In genomic region chr9:73152445-73152844, GRCh38 we compare ENCODE assay signal across 9 cellular contexts. TPM values are rescaled to one million over a fixed set of nuclear protein-coding genes. Genes with fewer than 3 reads are reported as not detected.
DNase-seq lines count a peak whose midpoint lies in the region; ATAC-seq and TF ChIP-seq lines count a peak whose summit lies in the region.
"Had no signal": no experiment of that assay in that cellular context is flagged by ENCODE, and none has a peak within 500 bp of the region (broad histone marks: within the 10 kb centered on the region; RNA-seq: fewer than 3 reads in every experiment).

No MANE protein-coding gene starts in this region.

- H2AK5ac ChIP-seq in mesendoderm (ENCODE audit: low read length) = no peak overlapping the region

- peak; percentile 71; the same call in 1 of the 2 replicates for TF ChIP-seq EP300 in Ishikawa (IDR thresholded peaks at IDR 0.05; ENCODE audit: borderline replicate concordance)

- H3K9me3 ChIP-seq in mammary epithelial cell (replicated peaks; ENCODE audit: insufficient read depth, low read length) = no peaks in the 10 kb centered on the region

- no peak overlapping the region for H4K8ac ChIP-seq in mesendoderm (ENCODE audit: low read depth, low read length)

- WGBS in mammary epithelial cell (ENCODE audit: low coverage, missing lambda C conversion rate) = 0% methylated on average over 1 of the region's 1 CpG
- no CpG with 5 or more reads among the region's 1 CpG for WGBS in mesendoderm (ENCODE audit: extremely low coverage, insufficient coverage, low lambda C conversion rate)

- no peak overlapping the region for H3K18ac ChIP-seq in mesendoderm (ENCODE audit: low read length)

- no peak overlapping the region for H2BK120ac ChIP-seq in mesendoderm (ENCODE audit: low read depth, low read length)

- H3K9ac ChIP-seq in mammary epithelial cell (ENCODE audit: insufficient read depth, low read length) = peak overlapping the region; percentile 100
- H3K9ac ChIP-seq in mesendoderm (ENCODE audit: low read length) = no peak overlapping the region

- H3K27ac ChIP-seq in mammary epithelial cell (ENCODE audit: insufficient read depth, low read depth, low read length) (peak overlapping the region; percentile 99), mesendoderm (ENCODE audit: low read depth, low read length) (no peak overlapping the region)

- H3K79me1 ChIP-seq in mesendoderm (ENCODE audit: low read length) = no peaks in the 10 kb centered on the region

- H3K36me3 ChIP-seq in mammary epithelial cell (ENCODE audit: insufficient read depth, low read length) (peaks cover 4% of the 10 kb centered on the region), mesendoderm (ENCODE audit: control insufficient read depth, insufficient read depth, low read length) (no peaks in the 10 kb centered on the region)

- CTCF ChIA-PET in mammary epithelial cell (lab: Charles Lee; ENCODE audit: low non-redundant PET) = no interaction called here

- TF ChIP-seq RAD21 in Ishikawa (IDR thresholded peaks at IDR 0.05; ENCODE audit: low read depth) = no peak

- H3K4me2 ChIP-seq in mammary epithelial cell (ENCODE audit: insufficient read depth, low read depth, low read length) (peak overlapping the region; percentile 80), mesendoderm (ENCODE audit: low read length) (no peak overlapping the region)

- intact Hi-C loops in mammary epithelial cell (cut with micrococcal nuclease) = no loop called here

- H4K5ac ChIP-seq in mesendoderm (ENCODE audit: low read length) = no peak overlapping the region

- ATAC-seq in HG03439 (IDR thresholded peaks at IDR 0.05; ENCODE audit: unreplicated experiment) = no peak

- H3K79me2 ChIP-seq in mammary epithelial cell (ENCODE audit: insufficient read depth, low read length) (peaks cover 53% of the 10 kb centered on the region), mesendoderm (ENCODE audit: control insufficient read depth, insufficient read depth, low read length) (no peaks in the 10 kb centered on the region)

- H3K4me3 ChIP-seq in mammary epithelial cell (replicated peaks in 1 of 3; ENCODE audit: insufficient read depth in 1 of 3, low read depth in 2 of 3, low read length in 3 of 3) (peak overlapping the region; percentile 62 to 99 (median 97)), mesendoderm (ENCODE audit: low read length) (no peak overlapping the region)

- H3K4me1 ChIP-seq in mammary epithelial cell (ENCODE audit: insufficient read depth, low read length) (peaks cover 39% of the 10 kb centered on the region), mesendoderm (ENCODE audit: control insufficient read depth, low read depth, low read length) (no peaks in the 10 kb centered on the region)

- H2AFZ ChIP-seq in mammary epithelial cell (ENCODE audit: low read depth, low read length) = no peak overlapping the region

- TSS peak; percentile 50 for BruUV-seq in mammary epithelial cell (replicated peaks; lab: Mats Ljungman, UMichigan)

- H4K20me1 ChIP-seq in mammary epithelial cell (ENCODE audit: insufficient read depth, low read length) = peaks cover 7% of the 10 kb centered on the region

- in situ Hi-C loops in mammary epithelial cell (cut with MboI; ENCODE audit: low sequenced_read_pairs in 2 of 2) = no loop called here

- H2BK5ac ChIP-seq in mesendoderm (ENCODE audit: low read length) = no peak overlapping the region

- DNase-seq in A172 (ENCODE audit: low spot score) (peak; percentile 67), mammary epithelial cell (no peak), mesendoderm (peak; percentile 77), NCI-H446 (lab: John Stamatoyannopoulos, UW) (no peak), NCI-H187 (lab: John Stamatoyannopoulos, UW) (no peak)
- no peak for DNase-seq in activated CD8-positive, alpha-beta memory T cell treated with anti-CD3 and anti-CD28 coated beads, Interleukin-2, amount 50 U/mL, for 48 hours
- DNase-seq: NCI-H2171 treated with DMSO at 0.1 percent for 48 hours had no signal

- no peak overlapping the region for H3K56ac ChIP-seq in mesendoderm (ENCODE audit: low read length)

- no peak overlapping the region for H2BK15ac ChIP-seq in mesendoderm (replicated peaks; ENCODE audit: low read depth)

- H3K4ac ChIP-seq in mesendoderm (ENCODE audit: low read depth, low read length) = no peak overlapping the region

- no peaks in the 10 kb centered on the region for H3K27me3 ChIP-seq in mammary epithelial cell (ENCODE audit: insufficient read depth, low read length)
- no peaks in the 10 kb centered on the region for H3K27me3 ChIP-seq in mesendoderm (ENCODE audit: insufficient read depth, low read length, poor library complexity)

- dilution Hi-C loops in mammary epithelial cell (cut with HindIII; ENCODE audit: low sequenced_read_pairs) = no loop called here

- no peak overlapping the region for H3K23ac ChIP-seq in mesendoderm (ENCODE audit: low read length)

- no peak for TF ChIP-seq CTCF in mammary epithelial cell (conservative IDR thresholded peaks at IDR 0.05 in 1 of 2, IDR thresholded peaks at IDR 0.05 in 1 of 2; ENCODE audit: extremely low read depth in 1 of 2, insufficient read depth in 1 of 2, low read depth in 1 of 2, low read length in 2 of 2)

TF ChIP-seq in Ishikawa, 13 proteins besides CTCF, POLR2A, EP300 and RAD21:
- TF ChIP-seq ZBTB7A (IDR thresholded peaks at IDR 0.05; ENCODE audit: low read depth) (no peak), CEBPB (IDR thresholded peaks at IDR 0.05) (no peak), MAX (IDR thresholded peaks at IDR 0.05) (no peak), TAF1 (IDR thresholded peaks at IDR 0.05; ENCODE audit: low read depth) (no peak), YY1 (IDR thresholded peaks at IDR 0.05; ENCODE audit: low read depth) (no peak), CREB1 (IDR thresholded peaks at IDR 0.05; ENCODE audit: low read depth) (no peak), TCF12 (IDR thresholded peaks at IDR 0.05; ENCODE audit: low read depth) (no peak), FOXM1 (IDR thresholded peaks at IDR 0.05; ENCODE audit: borderline replicate concordance, low read depth) (0 out of 2 replicates have a peak, but pooled peaks have one; percentile 50), USF1 (IDR thresholded peaks at IDR 0.05) (no peak), NFIC (IDR thresholded peaks at IDR 0.05) (peak; percentile 36; the same call in 1 of the 2 replicates), TEAD4 (IDR thresholded peaks at IDR 0.05) (peak; percentile 75), EGR1 (IDR thresholded peaks at IDR 0.05) (no peak)
- TF ChIP-seq, protein P1, sequence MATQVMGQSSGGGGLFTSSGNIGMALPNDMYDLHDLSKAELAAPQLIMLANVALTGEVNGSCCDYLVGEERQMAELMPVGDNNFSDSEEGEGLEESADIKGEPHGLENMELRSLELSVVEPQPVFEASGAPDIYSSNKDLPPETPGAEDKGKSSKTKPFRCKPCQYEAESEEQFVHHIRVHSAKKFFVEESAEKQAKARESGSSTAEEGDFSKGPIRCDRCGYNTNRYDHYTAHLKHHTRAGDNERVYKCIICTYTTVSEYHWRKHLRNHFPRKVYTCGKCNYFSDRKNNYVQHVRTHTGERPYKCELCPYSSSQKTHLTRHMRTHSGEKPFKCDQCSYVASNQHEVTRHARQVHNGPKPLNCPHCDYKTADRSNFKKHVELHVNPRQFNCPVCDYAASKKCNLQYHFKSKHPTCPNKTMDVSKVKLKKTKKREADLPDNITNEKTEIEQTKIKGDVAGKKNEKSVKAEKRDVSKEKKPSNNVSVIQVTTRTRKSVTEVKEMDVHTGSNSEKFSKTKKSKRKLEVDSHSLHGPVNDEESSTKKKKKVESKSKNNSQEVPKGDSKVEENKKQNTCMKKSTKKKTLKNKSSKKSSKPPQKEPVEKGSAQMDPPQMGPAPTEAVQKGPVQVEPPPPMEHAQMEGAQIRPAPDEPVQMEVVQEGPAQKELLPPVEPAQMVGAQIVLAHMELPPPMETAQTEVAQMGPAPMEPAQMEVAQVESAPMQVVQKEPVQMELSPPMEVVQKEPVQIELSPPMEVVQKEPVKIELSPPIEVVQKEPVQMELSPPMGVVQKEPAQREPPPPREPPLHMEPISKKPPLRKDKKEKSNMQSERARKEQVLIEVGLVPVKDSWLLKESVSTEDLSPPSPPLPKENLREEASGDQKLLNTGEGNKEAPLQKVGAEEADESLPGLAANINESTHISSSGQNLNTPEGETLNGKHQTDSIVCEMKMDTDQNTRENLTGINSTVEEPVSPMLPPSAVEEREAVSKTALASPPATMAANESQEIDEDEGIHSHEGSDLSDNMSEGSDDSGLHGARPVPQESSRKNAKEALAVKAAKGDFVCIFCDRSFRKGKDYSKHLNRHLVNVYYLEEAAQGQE (IDR thresholded peaks at IDR 0.05; ENCODE audit: low read depth) = no peak

RNA-seq across cellular contexts. Expression of gene ANXA1, which starts 0.8 kb away (rescaled TPM):
- 920 and 1,111 TPM in 2 replicates for total RNA-seq in A172 (2014; rRNA removed; shearing (Covaris generic))
- total RNA-seq in mammary epithelial cell = 100 to 1,000 TPM; 461 to 672 TPM
- 564 TPM for polyA plus RNA-seq in mammary epithelial cell
- polyA minus RNA-seq in mammary epithelial cell = 268 TPM
- polyA plus RNA-seq in mesendoderm (2013, experiment 1 of 2) = 43.8 TPM
- 48.2 TPM for polyA plus RNA-seq in mesendoderm (2013, experiment 2 of 2)

Comparison
In these comparisons a context has a peak if more than half of its experiments do, and no peak if none do; other contexts are left out.
1. DNase-seq: peak in A172 (single experiment) and mesendoderm (single experiment); none in mammary epithelial cell (single experiment), activated CD8-positive, alpha-beta memory T cell treated with anti-CD3 and anti-CD28 coated beads, Interleukin-2, amount 50 U/mL, for 48 hours (single experiment), NCI-H446 (0 of 2) and NCI-H187 (0 of 2).